In genomic region chr11:645536-645935, GRCh38 we compare ENCODE assay signal across 16 cellular contexts. TPM values are rescaled to one million over a fixed set of nuclear protein-coding genes. Genes with fewer than 3 reads are reported as not detected.
DNase-seq lines count a peak whose midpoint lies in the region; ATAC-seq, FAIRE-seq and TF ChIP-seq lines count a peak whose summit lies in the region.
"Had no signal": no experiment of that assay in that cellular context is flagged by ENCODE, and none has a peak within 500 bp of the region (broad histone marks: within the 10 kb centered on the region; RNA-seq: fewer than 3 reads in every experiment).

No MANE protein-coding gene starts in this region.

- no peaks in the 10 kb centered on the region for H3K27me3 ChIP-seq in H7 (ENCODE audit: control insufficient read depth, insufficient read depth, low read length)
- no peaks in the 10 kb centered on the region for H3K27me3 ChIP-seq in astrocyte (ENCODE audit: insufficient read depth, low read length)
- no peaks in the 10 kb centered on the region for H3K27me3 ChIP-seq in osteoblast (ENCODE audit: insufficient read depth, low read length)
- H3K27me3 ChIP-seq: BE2C, SJSA1 had no signal

- H3K36me3 Mint-ChIP-seq in astrocyte (ENCODE audit: low read depth, unreplicated experiment) (peaks cover 8% of the 10 kb centered on the region), HFFc6 (ENCODE audit: low read depth) (no peaks in the 10 kb centered on the region)

- H3K27me3 Mint-ChIP-seq in astrocyte (ENCODE audit: low read depth, unreplicated experiment), result no peaks in the 10 kb centered on the region
- peaks cover 9% of the 10 kb centered on the region for H3K27me3 Mint-ChIP-seq in HFFc6 (ENCODE audit: insufficient read depth)

- H3K9me3 Mint-ChIP-seq in astrocyte (ENCODE audit: unreplicated experiment), result no peaks in the 10 kb centered on the region
- H3K9me3 Mint-ChIP-seq in HFFc6, result no peaks in the 10 kb centered on the region

- no peak overlapping the region for H3K9ac ChIP-seq in astrocyte (ENCODE audit: low read length)

- H3K4me3 Mint-ChIP-seq in astrocyte (ENCODE audit: unreplicated experiment), result no peak overlapping the region
- no peak overlapping the region for H3K4me3 Mint-ChIP-seq in HFFc6

- H3K9me3 ChIP-seq in astrocyte (ENCODE audit: insufficient read depth, low read depth, low read length) (no peaks in the 10 kb centered on the region), osteoblast (ENCODE audit: low read depth, low read length) (no peaks in the 10 kb centered on the region)
- H3K9me3 ChIP-seq: BE2C, SJSA1 had no signal

- DNase-seq in D341Med (ENCODE audit: low spot score) (peak; percentile 19), H7 (peak; percentile 50), astrocyte (ENCODE audit: low read depth) (no peak), osteoblast (ENCODE audit: insufficient read length, low spot score, missing footprints) (peak; percentile 65), HFFc6 (no peak), NCI-H1694 (lab: John Stamatoyannopoulos, UW) (no peak)
- DNase-seq: BE2C, DMS 273 treated with DMSO at 0.1 percent for 48 hours, NCI-H146, NCI-H446 treated with DMSO at 0.1 percent for 48 hours, NCI-H82 had no signal

- no peak for FAIRE-seq in astrocyte (lab: Jason Lieb, UNC)
- FAIRE-seq: HTR-8/SVneo had no signal

- no peak overlapping the region for H3K4me2 ChIP-seq in astrocyte (ENCODE audit: low read length)
- H3K4me2 ChIP-seq in osteoblast (ENCODE audit: insufficient read depth, low read length), result no peak overlapping the region

- H2AFZ ChIP-seq in astrocyte (ENCODE audit: low read depth, low read length) (no peak overlapping the region), osteoblast (ENCODE audit: low read length) (no peak overlapping the region)

- H3K36me3 ChIP-seq in H7 (replicated peaks; ENCODE audit: control insufficient read depth, insufficient read depth, low read length) (no peaks in the 10 kb centered on the region), astrocyte (ENCODE audit: insufficient read depth, low read length) (peaks cover 5% of the 10 kb centered on the region), osteoblast (ENCODE audit: insufficient read depth, low read length) (peaks cover 5% of the 10 kb centered on the region)
- H3K36me3 ChIP-seq: BE2C, SJSA1 had no signal

- no peak overlapping the region for H3K4me3 ChIP-seq in H7 (ENCODE audit: insufficient read depth, low read depth, low read length)
- no peak overlapping the region for H3K4me3 ChIP-seq in astrocyte (ENCODE audit: insufficient read depth, low read depth, low read length)
- H3K4me3 ChIP-seq in osteoblast (ENCODE audit: insufficient read depth, low read length), result no peak overlapping the region
- H3K4me3 ChIP-seq: SJSA1 had no signal

- H3K27ac Mint-ChIP-seq in astrocyte (ENCODE audit: unreplicated experiment) (peak overlapping the region; percentile 41), HFFc6 (no peak overlapping the region)

- H3K4me1 ChIP-seq in astrocyte (ENCODE audit: insufficient read depth, low read length), result peaks cover 4% of the 10 kb centered on the region
- no peaks in the 10 kb centered on the region for H3K4me1 ChIP-seq in osteoblast (ENCODE audit: insufficient read depth, low read length)
- H3K4me1 ChIP-seq: BE2C, SJSA1 had no signal

- H3K79me2 ChIP-seq in astrocyte (ENCODE audit: insufficient read depth, low read length) (no peaks in the 10 kb centered on the region), osteoblast (ENCODE audit: insufficient read depth, low read length) (no peaks in the 10 kb centered on the region)

- TF ChIP-seq CTCF in astrocyte (IDR thresholded peaks at IDR 0.05; ENCODE audit: insufficient read depth, low read depth, low read length) (no peak), osteoblast (IDR thresholded peaks at IDR 0.05; ENCODE audit: extremely low read depth, low read depth, low read length) (no peak), HFFc6 (IDR thresholded peaks at IDR 0.05) (no peak)

- H4K20me1 ChIP-seq in astrocyte (ENCODE audit: insufficient read depth, low read length) (peaks cover 14% of the 10 kb centered on the region), osteoblast (ENCODE audit: insufficient read depth, low read length) (peaks cover 7% of the 10 kb centered on the region)

- H3K27ac ChIP-seq in astrocyte (ENCODE audit: low read depth, low read length) (no peak overlapping the region), osteoblast (ENCODE audit: low read depth, low read length) (no peak overlapping the region)
- H3K27ac ChIP-seq: SJSA1 had no signal

- ATAC-seq in HG03439 (IDR thresholded peaks at IDR 0.05; ENCODE audit: unreplicated experiment), result no peak
- ATAC-seq: HCT116 had no signal

- H3K4me1 Mint-ChIP-seq in astrocyte (ENCODE audit: low read depth, unreplicated experiment), result no peaks in the 10 kb centered on the region
- H3K4me1 Mint-ChIP-seq in HFFc6 (ENCODE audit: low read depth), result no peaks in the 10 kb centered on the region

RNA-seq across cellular contexts. Expression of gene DRD4, which starts 8.5 kb away (rescaled TPM):
- total RNA-seq in H7 (2014; rRNA removed; shearing (Covaris generic)), result 1.8 and 2.1 TPM in 2 replicates
- 9.9 and 12.0 TPM in 2 replicates for total RNA-seq in astrocyte
- total RNA-seq in osteoblast, result under 0.01 TPM in 1 of 2 replicates, not detected in the other
- total RNA-seq in HFFc6 (2021; fragmentation: NEBNext Ultra II Directional; extraction: Animal tissue kit (Norgen Biotek cat#: 25700)), result under 1 TPM; 0.14 to 0.61 (median 0.38) TPM
- total RNA-seq: SJSA1 had no signal

RNA-seq across cellular contexts. Expression of gene SCT, which starts 18.6 kb away (rescaled TPM):
- not detected in 2 replicates for total RNA-seq in H7 (2014; rRNA removed; shearing (Covaris generic))
- total RNA-seq in astrocyte (2.0 and 4.0 TPM in 2 replicates), osteoblast (not detected in 2 replicates)
- total RNA-seq in HFFc6 (2021; fragmentation: NEBNext Ultra II Directional; extraction: Animal tissue kit (Norgen Biotek cat#: 25700)), result not detected
- total RNA-seq: OCI-LY7, SJSA1 had no signal

RNA-seq across cellular contexts. Expression of gene CDHR5, which starts 20.8 kb away (rescaled TPM):
- total RNA-seq in H7 (2014; rRNA removed; shearing (Covaris generic)), result not detected in 2 replicates
- total RNA-seq in astrocyte (0.12 TPM in 1 of 2 replicates, not detected in the other), osteoblast (not detected in 2 replicates)
- total RNA-seq in HFFc6 (2021; fragmentation: NEBNext Ultra II Directional; extraction: Animal tissue kit (Norgen Biotek cat#: 25700)), result not detected
- total RNA-seq: OCI-LY7, SJSA1 had no signal

RNA-seq across cellular contexts. Expression of gene IRF7, which starts 29.8 kb away (rescaled TPM):
- total RNA-seq in H7 (2014; rRNA removed; shearing (Covaris generic)), result 13.6 and 14.6 TPM in 2 replicates
- total RNA-seq in astrocyte (75.4 and 80.6 TPM in 2 replicates), osteoblast (11.5 and 21.4 TPM in 2 replicates)
- 1 to 10 TPM; 3.0 to 5.2 (median 4.2) TPM for total RNA-seq in HFFc6 (2021; fragmentation: NEBNext Ultra II Directional; extraction: Animal tissue kit (Norgen Biotek cat#: 25700))

RNA-seq across cellular contexts. Expression of gene DEAF1, which starts 49.5 kb away (rescaled TPM):
- total RNA-seq in H7 (2014; rRNA removed; shearing (Covaris generic)), result 69.0 and 74.6 TPM in 2 replicates
- total RNA-seq in astrocyte, result 44.1 and 48.9 TPM in 2 replicates
- 38.0 and 44.2 TPM in 2 replicates for total RNA-seq in osteoblast
- total RNA-seq in HFFc6 (2021; fragmentation: NEBNext Ultra II Directional; extraction: Animal tissue kit (Norgen Biotek cat#: 25700)), result 10 to 100 TPM; 32.2 to 48.1 (median 34.6) TPM

Comparison
In these comparisons a context has a peak if more than half of its experiments do, and no peak if none do; other contexts are left out.
1. DNase-seq: peak in D341Med (single experiment), H7 (single experiment) and osteoblast (single experiment); none in astrocyte (single experiment), HFFc6 (single experiment) and NCI-H1694 (single experiment).